1 cellular context compared by ENCODE assay signal in the genomic region with DNA sequence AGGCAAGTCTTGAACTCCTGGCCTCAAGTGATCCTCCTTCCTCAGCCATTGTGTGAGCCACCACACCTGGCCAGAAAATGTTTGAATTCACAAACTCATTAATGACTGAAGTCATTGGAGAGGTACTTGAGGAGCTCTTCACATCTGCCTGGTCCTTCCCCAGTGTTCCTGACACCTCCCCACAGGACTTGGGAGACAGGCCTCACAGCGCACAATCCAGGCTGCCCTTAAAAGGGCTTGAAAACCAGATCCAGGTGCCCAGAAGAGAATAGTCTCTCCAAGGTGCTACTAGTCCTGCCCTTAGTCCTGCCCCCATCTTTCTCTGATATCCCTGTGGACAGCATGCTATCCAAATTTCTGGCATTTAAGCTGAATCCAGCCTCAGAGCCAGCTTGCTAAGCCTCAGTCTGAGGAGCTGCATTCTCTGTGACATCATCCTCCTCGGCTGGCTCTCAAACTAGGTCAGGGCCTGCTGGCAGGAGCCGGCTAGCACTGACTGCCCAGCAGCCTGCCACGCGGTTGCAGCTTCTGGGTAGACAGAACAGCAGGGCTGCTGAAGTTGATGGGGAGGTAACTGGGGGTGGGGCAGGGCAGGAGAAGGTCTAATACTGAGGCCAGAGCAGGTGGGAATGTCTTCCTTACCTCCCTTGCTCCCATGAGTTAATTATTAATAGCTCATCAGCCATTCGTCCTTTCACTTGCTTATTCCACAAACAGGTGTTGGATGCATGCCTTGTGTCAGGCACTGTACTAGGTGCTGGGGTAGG.
TF ChIP-seq lines count a peak whose summit lies in the region.

No MANE protein-coding gene starts in this region.

TF ChIP-seq in GM23338, 12 proteins besides CTCF, POLR2A, EP300 and RAD21 (continued from another document):
- TF ChIP-seq, protein P1, sequence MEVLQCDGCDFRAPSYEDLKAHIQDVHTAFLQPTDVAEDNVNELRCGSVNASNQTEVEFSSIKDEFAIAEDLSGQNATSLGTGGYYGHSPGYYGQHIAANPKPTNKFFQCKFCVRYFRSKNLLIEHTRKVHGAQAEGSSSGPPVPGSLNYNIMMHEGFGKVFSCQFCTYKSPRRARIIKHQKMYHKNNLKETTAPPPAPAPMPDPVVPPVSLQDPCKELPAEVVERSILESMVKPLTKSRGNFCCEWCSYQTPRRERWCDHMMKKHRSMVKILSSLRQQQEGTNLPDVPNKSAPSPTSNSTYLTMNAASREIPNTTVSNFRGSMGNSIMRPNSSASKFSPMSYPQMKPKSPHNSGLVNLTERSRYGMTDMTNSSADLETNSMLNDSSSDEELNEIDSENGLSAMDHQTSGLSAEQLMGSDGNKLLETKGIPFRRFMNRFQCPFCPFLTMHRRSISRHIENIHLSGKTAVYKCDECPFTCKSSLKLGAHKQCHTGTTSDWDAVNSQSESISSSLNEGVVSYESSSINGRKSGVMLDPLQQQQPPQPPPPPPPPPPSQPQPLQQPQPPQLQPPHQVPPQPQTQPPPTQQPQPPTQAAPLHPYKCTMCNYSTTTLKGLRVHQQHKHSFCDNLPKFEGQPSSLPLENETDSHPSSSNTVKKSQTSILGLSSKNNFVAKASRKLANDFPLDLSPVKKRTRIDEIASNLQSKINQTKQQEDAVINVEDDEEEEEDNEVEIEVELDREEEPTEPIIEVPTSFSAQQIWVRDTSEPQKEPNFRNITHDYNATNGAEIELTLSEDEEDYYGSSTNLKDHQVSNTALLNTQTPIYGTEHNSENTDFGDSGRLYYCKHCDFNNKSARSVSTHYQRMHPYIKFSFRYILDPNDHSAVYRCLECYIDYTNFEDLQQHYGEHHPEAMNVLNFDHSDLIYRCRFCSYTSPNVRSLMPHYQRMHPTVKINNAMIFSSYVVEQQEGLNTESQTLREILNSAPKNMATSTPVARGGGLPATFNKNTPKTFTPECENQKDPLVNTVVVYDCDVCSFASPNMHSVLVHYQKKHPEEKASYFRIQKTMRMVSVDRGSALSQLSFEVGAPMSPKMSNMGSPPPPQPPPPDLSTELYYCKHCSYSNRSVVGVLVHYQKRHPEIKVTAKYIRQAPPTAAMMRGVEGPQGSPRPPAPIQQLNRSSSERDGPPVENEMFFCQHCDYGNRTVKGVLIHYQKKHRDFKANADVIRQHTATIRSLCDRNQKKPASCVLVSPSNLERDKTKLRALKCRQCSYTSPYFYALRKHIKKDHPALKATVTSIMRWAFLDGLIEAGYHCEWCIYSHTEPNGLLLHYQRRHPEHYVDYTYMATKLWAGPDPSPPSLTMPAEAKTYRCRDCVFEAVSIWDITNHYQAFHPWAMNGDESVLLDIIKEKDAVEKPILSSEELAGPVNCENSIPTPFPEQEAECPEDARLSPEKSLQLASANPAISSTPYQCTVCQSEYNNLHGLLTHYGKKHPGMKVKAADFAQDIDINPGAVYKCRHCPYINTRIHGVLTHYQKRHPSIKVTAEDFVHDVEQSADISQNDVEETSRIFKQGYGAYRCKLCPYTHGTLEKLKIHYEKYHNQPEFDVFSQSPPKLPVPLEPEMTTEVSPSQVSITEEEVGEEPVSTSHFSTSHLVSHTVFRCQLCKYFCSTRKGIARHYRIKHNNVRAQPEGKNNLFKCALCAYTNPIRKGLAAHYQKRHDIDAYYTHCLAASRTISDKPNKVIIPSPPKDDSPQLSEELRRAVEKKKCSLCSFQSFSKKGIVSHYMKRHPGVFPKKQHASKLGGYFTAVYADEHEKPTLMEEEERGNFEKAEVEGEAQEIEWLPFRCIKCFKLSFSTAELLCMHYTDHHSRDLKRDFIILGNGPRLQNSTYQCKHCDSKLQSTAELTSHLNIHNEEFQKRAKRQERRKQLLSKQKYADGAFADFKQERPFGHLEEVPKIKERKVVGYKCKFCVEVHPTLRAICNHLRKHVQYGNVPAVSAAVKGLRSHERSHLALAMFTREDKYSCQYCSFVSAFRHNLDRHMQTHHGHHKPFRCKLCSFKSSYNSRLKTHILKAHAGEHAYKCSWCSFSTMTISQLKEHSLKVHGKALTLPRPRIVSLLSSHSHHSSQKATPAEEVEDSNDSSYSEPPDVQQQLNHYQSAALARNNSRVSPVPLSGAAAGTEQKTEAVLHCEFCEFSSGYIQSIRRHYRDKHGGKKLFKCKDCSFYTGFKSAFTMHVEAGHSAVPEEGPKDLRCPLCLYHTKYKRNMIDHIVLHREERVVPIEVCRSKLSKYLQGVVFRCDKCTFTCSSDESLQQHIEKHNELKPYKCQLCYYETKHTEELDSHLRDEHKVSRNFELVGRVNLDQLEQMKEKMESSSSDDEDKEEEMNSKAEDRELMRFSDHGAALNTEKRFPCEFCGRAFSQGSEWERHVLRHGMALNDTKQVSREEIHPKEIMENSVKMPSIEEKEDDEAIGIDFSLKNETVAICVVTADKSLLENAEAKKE (CRISPR knock-in tag; IDR thresholded peaks at IDR 0.05): no peak
- TF ChIP-seq EZH2 (IDR thresholded peaks at IDR 0.05; ENCODE audit: low read depth, unreplicated experiment) (no peak), ZNF331 (CRISPR knock-in tag; IDR thresholded peaks at IDR 0.05; ENCODE audit: low read depth) (no peak)
- TF ChIP-seq, protein P2, sequence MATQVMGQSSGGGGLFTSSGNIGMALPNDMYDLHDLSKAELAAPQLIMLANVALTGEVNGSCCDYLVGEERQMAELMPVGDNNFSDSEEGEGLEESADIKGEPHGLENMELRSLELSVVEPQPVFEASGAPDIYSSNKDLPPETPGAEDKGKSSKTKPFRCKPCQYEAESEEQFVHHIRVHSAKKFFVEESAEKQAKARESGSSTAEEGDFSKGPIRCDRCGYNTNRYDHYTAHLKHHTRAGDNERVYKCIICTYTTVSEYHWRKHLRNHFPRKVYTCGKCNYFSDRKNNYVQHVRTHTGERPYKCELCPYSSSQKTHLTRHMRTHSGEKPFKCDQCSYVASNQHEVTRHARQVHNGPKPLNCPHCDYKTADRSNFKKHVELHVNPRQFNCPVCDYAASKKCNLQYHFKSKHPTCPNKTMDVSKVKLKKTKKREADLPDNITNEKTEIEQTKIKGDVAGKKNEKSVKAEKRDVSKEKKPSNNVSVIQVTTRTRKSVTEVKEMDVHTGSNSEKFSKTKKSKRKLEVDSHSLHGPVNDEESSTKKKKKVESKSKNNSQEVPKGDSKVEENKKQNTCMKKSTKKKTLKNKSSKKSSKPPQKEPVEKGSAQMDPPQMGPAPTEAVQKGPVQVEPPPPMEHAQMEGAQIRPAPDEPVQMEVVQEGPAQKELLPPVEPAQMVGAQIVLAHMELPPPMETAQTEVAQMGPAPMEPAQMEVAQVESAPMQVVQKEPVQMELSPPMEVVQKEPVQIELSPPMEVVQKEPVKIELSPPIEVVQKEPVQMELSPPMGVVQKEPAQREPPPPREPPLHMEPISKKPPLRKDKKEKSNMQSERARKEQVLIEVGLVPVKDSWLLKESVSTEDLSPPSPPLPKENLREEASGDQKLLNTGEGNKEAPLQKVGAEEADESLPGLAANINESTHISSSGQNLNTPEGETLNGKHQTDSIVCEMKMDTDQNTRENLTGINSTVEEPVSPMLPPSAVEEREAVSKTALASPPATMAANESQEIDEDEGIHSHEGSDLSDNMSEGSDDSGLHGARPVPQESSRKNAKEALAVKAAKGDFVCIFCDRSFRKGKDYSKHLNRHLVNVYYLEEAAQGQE (IDR thresholded peaks at IDR 0.05; ENCODE audit: unreplicated experiment): no peak
- TF ChIP-seq, protein P3, sequence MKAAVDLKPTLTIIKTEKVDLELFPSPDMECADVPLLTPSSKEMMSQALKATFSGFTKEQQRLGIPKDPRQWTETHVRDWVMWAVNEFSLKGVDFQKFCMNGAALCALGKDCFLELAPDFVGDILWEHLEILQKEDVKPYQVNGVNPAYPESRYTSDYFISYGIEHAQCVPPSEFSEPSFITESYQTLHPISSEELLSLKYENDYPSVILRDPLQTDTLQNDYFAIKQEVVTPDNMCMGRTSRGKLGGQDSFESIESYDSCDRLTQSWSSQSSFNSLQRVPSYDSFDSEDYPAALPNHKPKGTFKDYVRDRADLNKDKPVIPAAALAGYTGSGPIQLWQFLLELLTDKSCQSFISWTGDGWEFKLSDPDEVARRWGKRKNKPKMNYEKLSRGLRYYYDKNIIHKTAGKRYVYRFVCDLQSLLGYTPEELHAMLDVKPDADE (IDR thresholded peaks at IDR 0.05): no peak
